In the genomic region with DNA sequence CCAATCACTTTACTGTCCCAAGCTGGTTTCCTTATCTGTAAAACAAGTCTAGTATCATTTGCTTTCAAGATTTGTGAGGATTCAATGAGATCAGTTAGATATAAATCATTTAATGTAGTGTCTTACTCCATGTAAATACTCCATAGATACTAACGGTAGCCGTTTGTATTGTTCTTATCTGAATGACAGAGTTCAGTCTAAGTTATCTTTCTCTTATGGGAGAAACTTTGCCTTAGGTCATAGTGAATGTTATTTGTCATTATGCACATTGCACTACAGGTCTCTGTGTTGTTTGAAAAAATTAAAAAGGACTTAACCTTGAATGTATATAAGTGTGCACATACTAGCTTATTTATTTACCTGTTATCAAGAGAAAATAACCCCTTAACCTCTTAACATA, we compare ENCODE assay signal across 27 cellular contexts. TPM values are rescaled to one million over a fixed set of nuclear protein-coding genes. Genes with fewer than 3 reads are reported as not detected.
DNase-seq lines count a peak whose midpoint lies in the region; ATAC-seq, FAIRE-seq and TF ChIP-seq lines count a peak whose summit lies in the region.
"Had no signal": no experiment of that assay in that cellular context is flagged by ENCODE, and none has a peak within 500 bp of the region (broad histone marks: within the 10 kb centered on the region; RNA-seq: fewer than 3 reads in every experiment).

No MANE protein-coding gene starts in this region.

- TF ChIP-seq RAD21 in GM12878 (IDR thresholded peaks at IDR 0.05; ENCODE audit: insufficient read depth, low read depth, low read length), result no peak

- POLR2A ChIA-PET in CD4-positive, alpha-beta T cell (lab: Charles Lee), result interaction anchor here (0.9 to 1.4 kb wide), 3 partner anchors 15 to 51 kb away, joined by 3 to 4 read pairs (median 3); no protein-coding TSS in a partner anchor
- POLR2A ChIA-PET in GM12878 (lab: Charles Lee), result no interaction called here

- in situ Hi-C loops in GM12878 (cut with MboI), result no loop called here

- H3K9ac ChIP-seq in GM12878 (ENCODE audit: control insufficient read depth, insufficient read depth, low read length) (no peak overlapping the region), endodermal cell (ENCODE audit: extremely low read depth, low read length, poor library complexity, severe bottlenecking) (no peak overlapping the region)

- H3K79me2 ChIP-seq in GM12878 (ENCODE audit: control insufficient read depth, insufficient read depth, low read length), result peaks cover 79% of the 10 kb centered on the region

- no peaks in the 10 kb centered on the region for H4K20me1 ChIP-seq in GM12878 (ENCODE audit: control insufficient read depth, insufficient read depth)

- CTCF ChIA-PET in CD4-positive, alpha-beta T cell (lab: Charles Lee), result interaction anchor here (1.5 kb wide), 1 partner anchor 13 kb away, joined by 4 read pairs; no protein-coding TSS in a partner anchor
- CTCF ChIA-PET in GM12878 (lab: Yijun Ruan, JAX), result interaction anchor here (1.2 to 1.5 kb wide), 2 partner anchors 8 to 130 kb away, joined by 3 to 4 read pairs; no protein-coding TSS in a partner anchor

- intact Hi-C loops in CD4-positive, alpha-beta T cell (cut with DNase I, micrococcal nuclease), result no loop called here
- intact Hi-C loops in GM12878 (cut with micrococcal nuclease; ENCODE audit: unreplicated experiment), result no loop called here
- intact Hi-C loops in prostate gland (cut with DNase I), result no loop called here

- no peak for TF ChIP-seq EP300 in GM12878 (IDR thresholded peaks at IDR 0.05; ENCODE audit: borderline replicate concordance in 1 of 2, control insufficient read depth in 1 of 2, low read depth in 2 of 2, low read length in 2 of 2)

- no peak for ATAC-seq in CD4-positive, alpha-beta T cell (ENCODE audit: poor library complexity)
- ATAC-seq in GM12878, result no peak
- no peak for ATAC-seq in HG03097 (IDR thresholded peaks at IDR 0.05; ENCODE audit: low FRiP score, unreplicated experiment)
- ATAC-seq: foreskin keratinocyte, upper lobe of right lung had no signal

- no peaks in the 10 kb centered on the region for H3K27me3 ChIP-seq in CD4-positive, alpha-beta T cell (ENCODE audit: control insufficient read depth, insufficient read depth, low read length)
- H3K27me3 ChIP-seq in GM12878 (replicated peaks in 1 of 2; ENCODE audit: control insufficient read depth in 2 of 2, insufficient read depth in 2 of 2, low read length in 1 of 2) (no peaks in the 10 kb centered on the region), neutrophil (no peaks in the 10 kb centered on the region), prostate gland (replicated peaks; ENCODE audit: insufficient read depth) (no peaks in the 10 kb centered on the region), endodermal cell (ENCODE audit: control insufficient read depth, insufficient read depth, low read length, poor library complexity, severe bottlenecking) (peaks cover 24% of the 10 kb centered on the region)
- H3K27me3 ChIP-seq: dorsolateral prefrontal cortex, foreskin keratinocyte, SJSA1, upper lobe of right lung had no signal

- peak overlapping the region; percentile 23 for H3K4me3 Mint-ChIP-seq in CD4-positive, alpha-beta T cell
- H3K4me3 Mint-ChIP-seq in endodermal cell, result no peak overlapping the region

- no peak for TF ChIP-seq CTCF in CD4-positive, alpha-beta T cell (IDR thresholded peaks at IDR 0.05)
- TF ChIP-seq CTCF in GM12878 (IDR thresholded peaks at IDR 0.05 in 2 of 3, conservative IDR thresholded peaks at IDR 0.05 in 1 of 3; ENCODE audit: control insufficient read depth in 2 of 3, extremely low read depth in 1 of 3, insufficient read depth in 1 of 3, low read depth in 3 of 3, low read length in 3 of 3) (no peak), neutrophil (IDR thresholded peaks at IDR 0.05) (no peak), prostate gland (IDR thresholded peaks at IDR 0.05) (no peak), endodermal cell (conservative IDR thresholded peaks at IDR 0.05) (no peak)

- BruUV-seq in GM12878 (replicated peaks; lab: Mats Ljungman, UMichigan), result no TSS peak

- peak overlapping the region; percentile 91 for H3K27ac Mint-ChIP-seq in CD4-positive, alpha-beta T cell
- no peak overlapping the region for H3K27ac Mint-ChIP-seq in endodermal cell

- H3K9me3 ChIP-seq in CD4-positive, alpha-beta T cell (ENCODE audit: control insufficient read depth, low read length), result no peaks in the 10 kb centered on the region
- H3K9me3 ChIP-seq in GM12878 (replicated peaks; ENCODE audit: control insufficient read depth, insufficient read depth, low read length), result peaks cover 4% of the 10 kb centered on the region; the same call in 2 of the 3 replicates
- no peaks in the 10 kb centered on the region for H3K9me3 ChIP-seq in neutrophil
- no peaks in the 10 kb centered on the region for H3K9me3 ChIP-seq in prostate gland
- H3K9me3 ChIP-seq in endodermal cell (ENCODE audit: control insufficient read depth, low read length), result peaks cover 12% of the 10 kb centered on the region
- H3K9me3 ChIP-seq: Caco-2, HAP-1, SJSA1, upper lobe of right lung had no signal

- no peak overlapping the region for H2AFZ ChIP-seq in GM12878 (ENCODE audit: control insufficient read depth, low read depth, low read length)

- peaks cover 85% of the 10 kb centered on the region for H3K4me1 Mint-ChIP-seq in CD4-positive, alpha-beta T cell (ENCODE audit: low read depth)
- H3K4me1 Mint-ChIP-seq in endodermal cell, result peaks cover 6% of the 10 kb centered on the region

- no peaks in the 10 kb centered on the region for H3K4me1 ChIP-seq in GM12878 (ENCODE audit: control insufficient read depth, insufficient read depth, low read length)
- peaks cover 29 to 45% of the 10 kb centered on the region in 2 experiments for H3K4me1 ChIP-seq in neutrophil (ENCODE audit: control insufficient read depth in 1 of 2, insufficient read depth in 1 of 2, low read depth in 1 of 2, low read length in 1 of 2)
- no peaks in the 10 kb centered on the region for H3K4me1 ChIP-seq in prostate gland (replicated peaks)
- peaks cover 3% of the 10 kb centered on the region for H3K4me1 ChIP-seq in endodermal cell (ENCODE audit: control insufficient read depth, insufficient read depth, low read length)

- no peak overlapping the region for H3K4me2 ChIP-seq in GM12878 (ENCODE audit: control insufficient read depth, insufficient read depth)

- SMC1A ChIA-PET in GM12878 (lab: Charles Lee; ENCODE audit: uncharacterized antibody, unreplicated experiment), result interaction anchor here (0.6 to 1.5 kb wide), 7 partner anchors 9 to 128 kb away, joined by 3 to 9 read pairs (median 4); no protein-coding TSS in a partner anchor

- WGBS in GM12878 (ENCODE audit: insufficient coverage, insufficient replicate concordance, low lambda C conversion rate, missing lambda C conversion rate), result 96% methylated on average over 2 of the region's 2 CpGs
- 84% methylated on average over 2 of the region's 2 CpGs for WGBS in prostate gland
- 80 to 85% methylated on average over 2 of the region's 2 CpGs for WGBS in endodermal cell (ENCODE audit: insufficient coverage in 1 of 2, insufficient read length in 1 of 2), 2 experiments

- no peak for DNase-seq in CD4-positive, alpha-beta T cell
- no peak for DNase-seq in GM19239 (ENCODE audit: insufficient read length, low spot score)
- DNase-seq in GM12878 (ENCODE audit: low read depth, low spot score), result no peak
- no peak for DNase-seq in prostate gland (ENCODE audit: low spot score)
- no peak for DNase-seq in endodermal cell
- DNase-seq in SKM-1 (lab: John Stamatoyannopoulos, UW; ENCODE audit: unreplicated experiment), result no peak
- DNase-seq: activated CD4-positive, CD25-positive, alpha-beta regulatory T cell; amniotic stem cell; Caco-2; caudate nucleus; DND-41; dorsolateral prefrontal cortex; foreskin keratinocyte; hippocampal formation; islet precursor cell; mammary epithelial cell; NCI-H1105; NCI-H2081; NCI-H446; stimulated activated CD4-positive, alpha-beta T cell treated with anti-CD3 and anti-CD28 coated beads, Interleukin-2, amount 100 ng/mL, for 48 hours; upper lobe of right lung had no signal

- TF ChIP-seq POLR2A in GM12878 (IDR thresholded peaks at IDR 0.05; ENCODE audit: low read depth, low read length), result no peak
- TF ChIP-seq POLR2A in prostate gland (IDR thresholded peaks at IDR 0.05), result no peak

- H3K27me3 Mint-ChIP-seq in CD4-positive, alpha-beta T cell, result no peaks in the 10 kb centered on the region
- H3K27me3 Mint-ChIP-seq in endodermal cell (ENCODE audit: insufficient read depth), result peaks cover 23% of the 10 kb centered on the region

- no peak overlapping the region for H3K27ac ChIP-seq in CD4-positive, alpha-beta T cell (ENCODE audit: low read depth, low read length)
- H3K27ac ChIP-seq in GM12878 (ENCODE audit: control insufficient read depth, insufficient read depth) (no peak overlapping the region), neutrophil (peak overlapping the region; percentile 32), prostate gland (no peak overlapping the region), endodermal cell (ENCODE audit: low read depth, low read length) (no peak overlapping the region)
- H3K27ac ChIP-seq: foreskin keratinocyte, SJSA1, upper lobe of right lung had no signal

- H3K9me3 Mint-ChIP-seq in CD4-positive, alpha-beta T cell, result peaks cover 2% of the 10 kb centered on the region
- peaks cover 5% of the 10 kb centered on the region for H3K9me3 Mint-ChIP-seq in endodermal cell

- peaks cover 84% of the 10 kb centered on the region for H3K36me3 Mint-ChIP-seq in CD4-positive, alpha-beta T cell (ENCODE audit: low read depth)
- H3K36me3 Mint-ChIP-seq in endodermal cell (ENCODE audit: low read depth), result no peaks in the 10 kb centered on the region

- FAIRE-seq in GM19239 (lab: Jason Lieb, UNC) (peak; percentile 91), GM12878 (lab: Jason Lieb, UNC) (peak; percentile 62)
- FAIRE-seq: RCC 7860 had no signal

- no peak overlapping the region for H3K4me3 ChIP-seq in GM12878
- no peak overlapping the region for H3K4me3 ChIP-seq in neutrophil (ENCODE audit: low read depth in 1 of 2, low read length in 1 of 2)
- H3K4me3 ChIP-seq in prostate gland, result no peak overlapping the region
- no peak overlapping the region for H3K4me3 ChIP-seq in endodermal cell (ENCODE audit: low read length)
- H3K4me3 ChIP-seq: dorsolateral prefrontal cortex, HAP-1, SJSA1, skin epidermis, upper lobe of right lung had no signal

- RAD21 ChIA-PET in GM12878 (lab: Charles Lee; ENCODE audit: unreplicated experiment), result interaction anchor here (0.6 to 1.8 kb wide), 3 partner anchors 11 to 240 kb away, joined by 3 to 5 read pairs (median 4); no protein-coding TSS in a partner anchor

- H3K36me3 ChIP-seq in GM12878 (ENCODE audit: control insufficient read depth in 2 of 2, insufficient read depth in 2 of 2, low read length in 1 of 2), result peaks cover 1 to 20% of the 10 kb centered on the region in 2 experiments; a peak in 3 of 4 replicates
- peaks cover 4% of the 10 kb centered on the region for H3K36me3 ChIP-seq in neutrophil
- H3K36me3 ChIP-seq in prostate gland, result no peaks in the 10 kb centered on the region
- no peaks in the 10 kb centered on the region for H3K36me3 ChIP-seq in endodermal cell (ENCODE audit: control insufficient read depth, insufficient read depth, low read length)
- H3K36me3 ChIP-seq: HAP-1, upper lobe of right lung had no signal

RNA-seq across cellular contexts. Expression of gene MBNL1, which starts 44.7 kb away (rescaled TPM):
- 100 to 1,000 TPM; 551 to 561 TPM for total RNA-seq in CD4-positive, alpha-beta T cell
- total RNA-seq in GM12878 (2013; cell fraction: nucleolus; rRNA removed), result 485 and 489 TPM in 2 replicates
- total RNA-seq in GM12878 (2014; rRNA removed) (337 and 351 TPM in 2 replicates), GM12878 (2014; rRNA removed; fragmentation: Illumina TruSeq; extraction: Trizol) (218 TPM in 2 replicates), GM12878 (2021) (239 and 247 TPM in 2 replicates), prostate gland (100 to 1,000 TPM; 131 to 226 TPM), endodermal cell (1 to 10 TPM; 1.3 to 4.9 TPM)
- polyA plus RNA-seq in GM12878 (2011; ENCODE audit: low read depth), result 64.8 TPM
- polyA plus RNA-seq in GM12878 (2011; rRNA removed) (80.9 and 82.1 TPM in 2 replicates), GM12878 (2014; fragmentation: Illumina TruSeq; extraction: Trizol) (200 and 216 TPM in 2 replicates), GM12878 (2014; fragmentation: Nextera tagmentation; extraction: Ambion mirVana) (10 to 100 TPM; 59.6 to 73.3 TPM), GM12878 (2014; rRNA removed) (132 and 143 TPM in 2 replicates), GM12878 (2016; fragmentation: Nextera tagmentation; extraction: Ambion mirVana) (100 to 1,000 TPM; 141 to 146 TPM)
- 104 and 129 TPM in 2 replicates for polyA plus RNA-seq in GM12878 (2011; cell fraction: cytosol; rRNA removed)
- 52.1 and 62.2 TPM in 2 replicates for polyA plus RNA-seq in GM12878 (2011; cell fraction: nucleus; rRNA removed)
- 94.4 and 94.6 TPM in 2 replicates for polyA plus RNA-seq in GM12878 (2012)
- polyA minus RNA-seq in GM12878 (2011; rRNA and poly(A)+ RNA removed), result 286 and 329 TPM in 2 replicates
- polyA minus RNA-seq in GM12878 (2011; cell fraction: cytosol; rRNA and poly(A)+ RNA removed), result 138 and 193 TPM in 2 replicates
- 137 and 215 TPM in 2 replicates for polyA minus RNA-seq in GM12878 (2011; cell fraction: nucleus; rRNA and poly(A)+ RNA removed)
- 15.2 TPM for polyA plus RNA-seq in endodermal cell (2013, experiment 1 of 2)
- 13.7 TPM for polyA plus RNA-seq in endodermal cell (2013, experiment 2 of 2)

Comparison
In these comparisons a context has a peak if more than half of its experiments do, and no peak if none do; other contexts are left out.
1. RNA of gene MBNL1, which starts 44.7 kb away (total RNA-seq): 551 to 561 TPM in CD4-positive, alpha-beta T cell, 218 to 489 TPM in GM12878 and 131 to 226 TPM in prostate gland; 1.3 to 4.9 TPM in endodermal cell; every median in the first group is over 10 times any median in the second.